In genomic region chr12:77163068-77163810, GRCh38 we compare ENCODE assay signal across 23 cellular contexts.
"Had no signal": no experiment of that assay in that cellular context is flagged by ENCODE, and none has a peak within 500 bp of the region (broad histone marks: within the 10 kb centered on the region; RNA-seq: fewer than 3 reads in every experiment).

No MANE protein-coding gene starts in this region.

- H3K4me1 Mint-ChIP-seq: activated CD4-positive, alpha-beta T cell treated with anti-CD3 and anti-CD28 coated beads, Interleukin-2, amount 10 ng/mL, durations not matched to agents 24 days and 14 days; naive thymus-derived CD8-positive, alpha-beta T cell; stimulated activated naive CD8-positive, alpha-beta T cell treated with anti-CD3 and anti-CD28 coated beads, Interleukin-15, amount 100 ng/mL, for 72 hours had no signal

- H3K27me3 Mint-ChIP-seq: activated CD4-positive, alpha-beta T cell treated with anti-CD3 and anti-CD28 coated beads, Interleukin-2, amount 10 ng/mL, durations not matched to agents 24 days and 14 days; activated CD8-positive, alpha-beta T cell treated with anti-CD3 and anti-CD28 coated beads for 36 hours; activated T-cell treated with anti-CD3 and anti-CD28 coated beads, Interleukin-2, amount 50 U/mL, for 24 hours; stimulated activated naive CD8-positive, alpha-beta T cell treated with anti-CD3 and anti-CD28 coated beads, Interleukin-15, amount 100 ng/mL, for 72 hours had no signal

- H3K9me3 Mint-ChIP-seq: activated CD4-positive, alpha-beta T cell treated with anti-CD3 and anti-CD28 coated beads, Interleukin-2, amount 10 ng/mL, durations not matched to agents 24 days and 14 days; activated naive CD4-positive, alpha-beta T cell treated with anti-CD3 and anti-CD28 coated beads for 36 hours; activated T-cell treated with anti-CD3 and anti-CD28 coated beads, Interleukin-2, amount 50 U/mL, for 24 hours; activated T-helper 2 cell treated with anti-CD3 and anti-CD28 coated beads, Interferon-gamma antibody, Interleukin-2, Interleukin-4, amounts not matched to agents 10 μg/mL and 5 μg/mL and 100 μg/mL, durations not matched to agents 14 hours and 24 hours and 36 hours had no signal

- H3K27ac Mint-ChIP-seq: activated CD4-positive, alpha-beta T cell treated with anti-CD3 and anti-CD28 coated beads, Interleukin-2, amount 10 ng/mL, durations not matched to agents 24 days and 14 days; activated CD8-positive, alpha-beta T cell treated with anti-CD3 and anti-CD28 coated beads for 36 hours; activated naive CD4-positive, alpha-beta T cell treated with anti-CD3 and anti-CD28 coated beads for 36 hours; activated T-cell treated with anti-CD3 and anti-CD28 coated beads, Interleukin-2, amount 50 U/mL, for 24 hours; activated T-helper 2 cell treated with anti-CD3 and anti-CD28 coated beads, Interferon-gamma antibody, Interleukin-2, Interleukin-4, amounts not matched to agents 10 μg/mL and 5 μg/mL and 100 μg/mL, durations not matched to agents 14 hours and 24 hours and 36 hours; naive thymus-derived CD8-positive, alpha-beta T cell; stimulated activated naive CD8-positive, alpha-beta T cell treated with anti-CD3 and anti-CD28 coated beads, Interleukin-15, amount 100 ng/mL, for 72 hours had no signal

- H3K36me3 Mint-ChIP-seq: naive thymus-derived CD8-positive, alpha-beta T cell had no signal

- ATAC-seq: activated CD8-positive, alpha-beta T cell treated with anti-CD3 and anti-CD28 coated beads for 36 hours; naive thymus-derived CD8-positive, alpha-beta T cell; psoas muscle; right cardiac atrium; stimulated activated naive CD8-positive, alpha-beta T cell treated with anti-CD3 and anti-CD28 coated beads, Interleukin-15, amount 100 ng/mL, for 72 hours had no signal

- H3K4me3 Mint-ChIP-seq: activated CD4-positive, alpha-beta T cell treated with anti-CD3 and anti-CD28 coated beads, Interleukin-2, amount 10 ng/mL, durations not matched to agents 24 days and 14 days; activated CD8-positive, alpha-beta T cell treated with anti-CD3 and anti-CD28 coated beads for 36 hours; activated naive CD4-positive, alpha-beta T cell treated with anti-CD3 and anti-CD28 coated beads for 36 hours; activated T-cell treated with anti-CD3 and anti-CD28 coated beads, Interleukin-2, amount 50 U/mL, for 24 hours; naive thymus-derived CD8-positive, alpha-beta T cell; stimulated activated naive CD8-positive, alpha-beta T cell treated with anti-CD3 and anti-CD28 coated beads, Interleukin-15, amount 100 ng/mL, for 72 hours had no signal

- DNase-seq: activated CD4-positive, alpha-beta T cell treated with anti-CD3 and anti-CD28 coated beads, Interleukin-2, amount 10 ng/mL, durations not matched to agents 24 days and 14 days; activated CD8-positive, alpha-beta T cell treated with anti-CD3 and anti-CD28 coated beads for 36 hours; activated naive CD4-positive, alpha-beta T cell treated with anti-CD3 and anti-CD28 coated beads for 36 hours; activated T-cell treated with anti-CD3 and anti-CD28 coated beads, Interleukin-2, amount 50 U/mL, for 24 hours; aorta; brain microvascular endothelial cell; cerebellar nuclear complex; cortex of kidney; mesendoderm; naive thymus-derived CD8-positive, alpha-beta T cell; ovary; psoas muscle; right cardiac atrium; stimulated activated CD4-positive, alpha-beta T cell treated with anti-CD3 and anti-CD28 coated beads, Interleukin-15, amount 100 ng/mL, for 24 hours; stimulated activated CD4-positive, alpha-beta T cell treated with anti-CD3 and anti-CD28 coated beads, Interleukin-2, amount 100 ng/mL, for 48 hours; stimulated activated naive CD8-positive, alpha-beta T cell treated with anti-CD3 and anti-CD28 coated beads, Interleukin-15, amount 100 ng/mL, for 72 hours; transverse colon; uterus had no signal

- H3K4me3 ChIP-seq: esophagus muscularis mucosa, hepatocyte, ovary, psoas muscle, skin epidermis, suprapubic skin, transverse colon, uterus had no signal
